In the genomic region with DNA sequence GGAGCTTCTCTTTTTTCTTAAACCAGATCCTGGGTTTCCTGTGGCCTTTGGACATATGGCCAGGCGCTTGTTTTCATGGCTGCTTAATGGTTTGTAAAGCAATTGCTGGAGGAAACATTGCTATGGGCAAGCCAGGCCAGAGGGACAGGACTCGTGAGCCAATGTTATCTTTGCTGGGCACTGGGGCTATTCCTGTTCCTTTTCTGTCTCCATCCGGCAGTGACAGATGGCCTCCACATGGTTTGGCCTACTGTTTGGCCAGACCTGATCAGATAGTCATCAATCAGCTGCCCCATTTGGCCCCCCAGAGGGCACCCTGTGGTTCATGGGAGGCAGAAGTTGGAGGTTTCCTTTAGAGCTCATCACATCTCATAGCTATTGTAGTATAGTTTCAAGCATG, we compare ENCODE assay signal across 14 cellular contexts.
A peak's percentile ranks its signal among the peaks of the same experiment; 100 is the strongest.
DNase-seq lines count a peak whose midpoint lies in the region; TF ChIP-seq lines count a peak whose summit lies in the region.
"Had no signal": no experiment of that assay in that cellular context is flagged by ENCODE, and none has a peak within 500 bp of the region (broad histone marks: within the 10 kb centered on the region; RNA-seq: fewer than 3 reads in every experiment).

No MANE protein-coding gene starts in this region.

- peaks cover 0 to 7% (median 0%) of the 10 kb centered on the region in 3 donors for H3K27me3 Mint-ChIP-seq in CD14-positive monocyte (ENCODE audit: low read depth in 3 of 3)

- intact Hi-C loops in CD14-positive monocyte (cut with micrococcal nuclease) = no loop called here
- intact Hi-C loops in vagina (cut with DNase I) = no loop called here

- no peak overlapping the region for H3K4me3 Mint-ChIP-seq in CD14-positive monocyte
- H3K4me3 Mint-ChIP-seq: T-cell had no signal

- TF ChIP-seq EP300 in SK-N-SH (IDR thresholded peaks at IDR 0.05; ENCODE audit: borderline replicate concordance in 1 of 2, low read depth in 1 of 2, low read length in 1 of 2) = peak; percentile 19 to 90; a peak in 2 of 4 replicates

- WGBS in SK-N-SH (ENCODE audit: low lambda C conversion rate) = 88% methylated on average over 3 of the region's 3 CpGs
- 43 to 88% methylated on average over 1 to 3 of the region's 3 CpGs for WGBS in mesodermal cell (ENCODE audit: insufficient coverage in 2 of 2), 2 experiments

- peak overlapping the region; percentile 56 to 94 (median 84); a peak in 21 of 22 replicates for H3K4me2 ChIP-seq in BLaER1 treated with 17β-estradiol and CSF1 and Interleukin-3, amounts not matched to agents 10 nM and 100 nM
- no peak overlapping the region for H3K4me2 ChIP-seq in SK-N-SH

- CTCF ChIA-PET in SK-N-SH (lab: Yijun Ruan, JAX) = interaction anchor here (0.8 to 2.8 kb wide), 12 partner anchors 11 to 302 kb away, joined by 3 to 13 read pairs (median 4); no protein-coding TSS in a partner anchor

- H3K27ac Mint-ChIP-seq in CD14-positive monocyte = no peak overlapping the region
- H3K27ac Mint-ChIP-seq: T-cell had no signal

- TF ChIP-seq POLR2A in vagina (IDR thresholded peaks at IDR 0.05) = no peak

- H3F3A ChIP-seq in SK-N-SH (replicated peaks; ENCODE audit: insufficient read depth) = peaks cover 12% of the 10 kb centered on the region

- H3K36me3 ChIP-seq in BLaER1 treated with 17β-estradiol and CSF1 and Interleukin-3, amounts not matched to agents 10 nM and 100 nM = no peaks in the 10 kb centered on the region
- no peaks in the 10 kb centered on the region for H3K36me3 ChIP-seq in SK-N-SH (replicated peaks in 1 of 2; ENCODE audit: control insufficient read depth in 1 of 2, insufficient read depth in 2 of 2, low read length in 1 of 2)
- H3K36me3 ChIP-seq in mesodermal cell (ENCODE audit: control insufficient read depth, insufficient read depth, low read length) = no peaks in the 10 kb centered on the region
- no peaks in the 10 kb centered on the region for H3K36me3 ChIP-seq in vagina
- H3K36me3 ChIP-seq: SJCRH30 had no signal

- TF ChIP-seq RAD21 in SK-N-SH (IDR thresholded peaks at IDR 0.05; ENCODE audit: low read length) = no peak; the same call in 1 of the 2 replicates

- peak overlapping the region in 3 of 11 experiments; percentile 12 to 42 (median 18); a peak in 4 of 22 replicates for H3K9ac ChIP-seq in BLaER1 treated with 17β-estradiol and CSF1 and Interleukin-3, amounts not matched to agents 10 nM and 100 nM
- H3K9ac ChIP-seq in SK-N-SH = no peak overlapping the region
- H3K9ac ChIP-seq: GM23248 had no signal

- no peaks in the 10 kb centered on the region for H3K27me3 ChIP-seq in BLaER1 treated with 17β-estradiol and CSF1 and Interleukin-3, amounts not matched to agents 10 nM and 100 nM
- H3K27me3 ChIP-seq in SK-N-SH (ENCODE audit: insufficient read depth) (no peaks in the 10 kb centered on the region), vagina (no peaks in the 10 kb centered on the region)
- H3K27me3 ChIP-seq: SJCRH30 had no signal

- no peaks in the 10 kb centered on the region for H3K36me3 Mint-ChIP-seq in CD14-positive monocyte
- H3K36me3 Mint-ChIP-seq: T-cell had no signal

- peaks cover 0 to 4% (median 0%) of the 10 kb centered on the region in 7 donors for H3K9me3 Mint-ChIP-seq in CD14-positive monocyte

- H4K20me1 ChIP-seq in BLaER1 treated with 17β-estradiol and CSF1 and Interleukin-3, amounts not matched to agents 10 nM and 100 nM = no peaks in the 10 kb centered on the region
- H4K20me1 ChIP-seq in SK-N-SH (ENCODE audit: insufficient read depth) = no peaks in the 10 kb centered on the region

- DNase-seq in MV-4-11 (lab: John Stamatoyannopoulos, UW) (peak; percentile 4), SK-N-SH (peak; percentile 69), ACHN (no peak), CD14-positive monocyte (ENCODE audit: low spot score) (no peak), vagina (ENCODE audit: extremely low spot score in 2 of 2) (no peak)
- DNase-seq: IMR-90, NCI-H2081, NCI-H748 treated with DMSO at 0.1 percent for 48 hours, RPMI8226, SJCRH30, T-cell had no signal

- no peaks in the 10 kb centered on the region for H3K9me2 ChIP-seq in SK-N-SH

- H3K79me2 ChIP-seq in SK-N-SH (ENCODE audit: insufficient read depth) = no peaks in the 10 kb centered on the region

- POLR2A ChIA-PET in SK-N-SH (lab: Yijun Ruan, JAX) = interaction anchor here (0.9 to 2.5 kb wide), 5 partner anchors 9 to 285 kb away, joined by 3 to 10 read pairs (median 3); partner anchors contain the start of gene KALRN

- in situ Hi-C loops in ACHN (cut with HindIII; ENCODE audit: low pct_ligation_motif_present, low pct_unique_long_range_greater_than_20kb, low sequenced_read_pairs) = no loop called here

- no peak overlapping the region for H3K4me3 ChIP-seq in BLaER1 treated with 17β-estradiol and CSF1 and Interleukin-3, amounts not matched to agents 10 nM and 100 nM
- no peak overlapping the region for H3K4me3 ChIP-seq in SK-N-SH (ENCODE audit: low read depth in 2 of 2, low read length in 1 of 2)
- no peak overlapping the region for H3K4me3 ChIP-seq in mesodermal cell (ENCODE audit: extremely low read depth, insufficient read depth, low read length, poor library complexity, severe bottlenecking)
- no peak overlapping the region for H3K4me3 ChIP-seq in vagina
- H3K4me3 ChIP-seq: GM23248, SJCRH30 had no signal

- H3K4me1 Mint-ChIP-seq in CD14-positive monocyte = peaks cover 19% of the 10 kb centered on the region
- H3K4me1 Mint-ChIP-seq: T-cell had no signal

- no peak overlapping the region for H2AFZ ChIP-seq in SK-N-SH (ENCODE audit: low read depth)
- H2AFZ ChIP-seq: GM23248 had no signal

- H3K27ac ChIP-seq in BLaER1 treated with 17β-estradiol and CSF1 and Interleukin-3, amounts not matched to agents 10 nM and 100 nM = peak overlapping the region in 8 of 11 experiments; percentile 12 to 84 (median 77); a peak in 13 of 22 replicates
- H3K27ac ChIP-seq in SK-N-SH (ENCODE audit: low read depth in 2 of 2, low read length in 1 of 2) (peak overlapping the region in 1 of 2 experiments; percentile 99; a peak in 2 of 4 replicates), mesodermal cell (ENCODE audit: low read depth, low read length, severe bottlenecking) (peak overlapping the region; percentile 23), vagina (no peak overlapping the region)
- H3K27ac ChIP-seq: GM23248, SJCRH30 had no signal

- H3K4me1 ChIP-seq in BLaER1 treated with 17β-estradiol and CSF1 and Interleukin-3, amounts not matched to agents 10 nM and 100 nM = peaks cover 40 to 59% (median 53%) of the 10 kb centered on the region in 10 experiments
- H3K4me1 ChIP-seq in SK-N-SH (ENCODE audit: control insufficient read depth in 1 of 2, insufficient read depth in 2 of 2, low read depth in 1 of 2, low read length in 1 of 2) = peaks cover 0 to 45% of the 10 kb centered on the region in 2 experiments; a peak in 3 of 4 replicates
- H3K4me1 ChIP-seq in mesodermal cell (ENCODE audit: control insufficient read depth, insufficient read depth, low read length, poor library complexity, severe bottlenecking) = no peaks in the 10 kb centered on the region
- no peaks in the 10 kb centered on the region for H3K4me1 ChIP-seq in vagina

- H3K9me3 ChIP-seq in BLaER1 treated with 17β-estradiol and CSF1 and Interleukin-3, amounts not matched to agents 10 nM and 100 nM (replicated peaks in 1 of 11) = no peaks in the 10 kb centered on the region
- H3K9me3 ChIP-seq in SK-N-SH = no peaks in the 10 kb centered on the region
- no peaks in the 10 kb centered on the region for H3K9me3 ChIP-seq in mesodermal cell (ENCODE audit: control insufficient read depth, low read length)
- no peaks in the 10 kb centered on the region for H3K9me3 ChIP-seq in vagina
- H3K9me3 ChIP-seq: SJCRH30 had no signal

- TF ChIP-seq CTCF in SK-N-SH (IDR thresholded peaks at IDR 0.05) (no peak), CD14-positive monocyte (IDR thresholded peaks at IDR 0.05) (no peak), vagina (IDR thresholded peaks at IDR 0.05) (no peak)

TF ChIP-seq in SK-N-SH, 30 proteins besides CTCF, POLR2A, EP300 and RAD21 (continues in another document):
- TF ChIP-seq EZH2phosphoT487 (IDR thresholded peaks at IDR 0.05; ENCODE audit: borderline replicate concordance, low read depth) (no peak), MXI1 (IDR thresholded peaks at IDR 0.05; ENCODE audit: low read depth, low read length) (no peak), NFIC (IDR thresholded peaks at IDR 0.05; ENCODE audit: borderline replicate concordance) (no peak), POLR2AphosphoS5 (IDR thresholded peaks at IDR 0.05; ENCODE audit: low read depth, low read length) (peak; percentile 43; the same call in 1 of the 2 replicates), MEF2A (IDR thresholded peaks at IDR 0.05; ENCODE audit: borderline replicate concordance, low read depth) (no peak), SIN3A (IDR thresholded peaks at IDR 0.05; ENCODE audit: borderline replicate concordance, low read depth, low read length) (no peak), ZBTB33 (IDR thresholded peaks at IDR 0.05; ENCODE audit: borderline replicate concordance, low read depth) (no peak), RCOR1 (IDR thresholded peaks at IDR 0.05; ENCODE audit: low read length) (peak; percentile 85), NRF1 (IDR thresholded peaks at IDR 0.05; ENCODE audit: low read depth, low read length) (no peak), FOXJ3 (CRISPR knock-in tag; IDR thresholded peaks at IDR 0.05) (peak; percentile 85; the same call in 1 of the 2 replicates), FOXM1 (IDR thresholded peaks at IDR 0.05; ENCODE audit: low read depth) (no peak)
- TF ChIP-seq, protein P1, sequence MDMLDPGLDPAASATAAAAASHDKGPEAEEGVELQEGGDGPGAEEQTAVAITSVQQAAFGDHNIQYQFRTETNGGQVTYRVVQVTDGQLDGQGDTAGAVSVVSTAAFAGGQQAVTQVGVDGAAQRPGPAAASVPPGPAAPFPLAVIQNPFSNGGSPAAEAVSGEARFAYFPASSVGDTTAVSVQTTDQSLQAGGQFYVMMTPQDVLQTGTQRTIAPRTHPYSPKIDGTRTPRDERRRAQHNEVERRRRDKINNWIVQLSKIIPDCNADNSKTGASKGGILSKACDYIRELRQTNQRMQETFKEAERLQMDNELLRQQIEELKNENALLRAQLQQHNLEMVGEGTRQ (IDR thresholded peaks at IDR 0.05; ENCODE audit: borderline replicate concordance, low read depth, low read length) = no peak

Comparison
In these comparisons a context has a peak if more than half of its experiments do, and no peak if none do; other contexts are left out.
1. DNase-seq: peak in MV-4-11 (single experiment) and SK-N-SH (single experiment); none in ACHN (single experiment), CD14-positive monocyte (single experiment) and vagina (0 of 2).